9 cellular contexts compared by ENCODE assay signal in genomic region chr10:69328346-69328687, GRCh38. TPM values are rescaled to one million over a fixed set of nuclear protein-coding genes. Genes with fewer than 3 reads are reported as not detected.
DNase-seq lines count a peak whose midpoint lies in the region; ATAC-seq, FAIRE-seq and TF ChIP-seq lines count a peak whose summit lies in the region.
"Had no signal": no experiment of that assay in that cellular context is flagged by ENCODE, and none has a peak within 500 bp of the region (broad histone marks: within the 10 kb centered on the region; RNA-seq: fewer than 3 reads in every experiment).

No MANE protein-coding gene starts in this region.

- no peaks in the 10 kb centered on the region for H3K9me1 ChIP-seq in endothelial cell of umbilical vein (replicated peaks; ENCODE audit: control insufficient read depth, extremely low read depth, insufficient read depth, low read length)

- H3K27me3 ChIP-seq in HUES48 (ENCODE audit: control insufficient read depth, insufficient read depth, low read length): no peaks in the 10 kb centered on the region
- H3K27me3 ChIP-seq in endothelial cell of umbilical vein (ENCODE audit: control insufficient read depth in 2 of 2, insufficient read depth in 2 of 2, low read length in 2 of 2): no peaks in the 10 kb centered on the region
- H3K27me3 ChIP-seq in rectal smooth muscle tissue (ENCODE audit: control insufficient read depth, insufficient read depth, low read length): no peaks in the 10 kb centered on the region

- TF ChIP-seq POLR2A in endothelial cell of umbilical vein (IDR thresholded peaks at IDR 0.05; ENCODE audit: low read depth, low read length): no peak

- no peaks in the 10 kb centered on the region; the same call in 1 of the 2 replicates for H3K36me3 ChIP-seq in HUES48 (ENCODE audit: control insufficient read depth, insufficient read depth, low read length)
- H3K36me3 ChIP-seq in endothelial cell of umbilical vein (ENCODE audit: control insufficient read depth in 2 of 2, extremely low read depth in 1 of 2, insufficient read depth in 2 of 2, low read length in 2 of 2): no peaks in the 10 kb centered on the region
- no peaks in the 10 kb centered on the region for H3K36me3 ChIP-seq in rectal smooth muscle tissue (ENCODE audit: control insufficient read depth, insufficient read depth, low read length)

- TF ChIP-seq CTCF in endothelial cell of umbilical vein (IDR thresholded peaks at IDR 0.05; ENCODE audit: extremely low read depth in 1 of 2, insufficient read depth in 1 of 2, low read depth in 1 of 2, low read length in 2 of 2) (no peak), progenitor cell of endocrine pancreas (IDR thresholded peaks at IDR 0.05; ENCODE audit: unreplicated experiment) (no peak)

- CTCF ChIA-PET in endothelial cell of umbilical vein (lab: Charles Lee): interaction anchor here (0.5 to 2.0 kb wide), 5 partner anchors 8 to 89 kb away, joined by 3 to 5 read pairs (median 3); no protein-coding TSS in a partner anchor

- no peaks in the 10 kb centered on the region for H4K20me1 ChIP-seq in endothelial cell of umbilical vein (replicated peaks; ENCODE audit: control insufficient read depth, extremely low read depth, insufficient read depth, low read length)

- dilution Hi-C loops in endothelial cell of umbilical vein (cut with MboI; ENCODE audit: extremely low pct_ligation_motif_present, low sequenced_read_pairs): no loop called here

- H3K9me3 ChIP-seq in HUES48 (ENCODE audit: control insufficient read depth, insufficient read depth, low read length) (no peaks in the 10 kb centered on the region), endothelial cell of umbilical vein (replicated peaks; ENCODE audit: control insufficient read depth, insufficient read depth, low read length) (no peaks in the 10 kb centered on the region)

- H3K4me3 ChIP-seq in HUES48 (ENCODE audit: low read depth, low read length) (no peak overlapping the region), endothelial cell of umbilical vein (replicated peaks in 1 of 3; ENCODE audit: insufficient read depth in 1 of 3, low read depth in 1 of 3, low read length in 3 of 3) (no peak overlapping the region), rectal smooth muscle tissue (ENCODE audit: low read length) (peak overlapping the region; percentile 63)

- no peaks in the 10 kb centered on the region for H3K36me3 Mint-ChIP-seq in progenitor cell of endocrine pancreas (ENCODE audit: insufficient read depth)

- no peaks in the 10 kb centered on the region for H3K9me3 Mint-ChIP-seq in progenitor cell of endocrine pancreas (ENCODE audit: low read depth)

- peak; percentile 14 for ATAC-seq in GM18867 (IDR thresholded peaks at IDR 0.05; ENCODE audit: unreplicated experiment)
- ATAC-seq in GM21737 (IDR thresholded peaks at IDR 0.05; ENCODE audit: unreplicated experiment): no peak
- no peak for ATAC-seq in HG03342 (IDR thresholded peaks at IDR 0.05; ENCODE audit: unreplicated experiment)

- no TSS peak for BruUV-seq in endothelial cell of umbilical vein (replicated peaks; lab: Mats Ljungman, UMichigan)

- H3K4me3 Mint-ChIP-seq in progenitor cell of endocrine pancreas (ENCODE audit: low read depth): no peak overlapping the region

- H3K27ac Mint-ChIP-seq in progenitor cell of endocrine pancreas: no peak overlapping the region

- H3K79me2 ChIP-seq in endothelial cell of umbilical vein (ENCODE audit: control insufficient read depth, insufficient read depth, low read length): peaks cover 90% of the 10 kb centered on the region

- H3K4me1 Mint-ChIP-seq in progenitor cell of endocrine pancreas (ENCODE audit: low read depth): peaks cover 15% of the 10 kb centered on the region

- DNase-seq in endothelial cell of umbilical vein (ENCODE audit: low read depth, low spot score) (no peak), progenitor cell of endocrine pancreas (ENCODE audit: low spot score, unreplicated experiment) (no peak)
- DNase-seq in activated CD4-positive, alpha-beta T cell treated with anti-CD3 and anti-CD28 coated beads, Interleukin-2, amount 50 U/mL, for 1 hour: no peak

- intact Hi-C loops in endothelial cell of umbilical vein (cut with micrococcal nuclease): loop anchor here (2.0 kb wide), 1 partner anchor 50 kb away; no protein-coding TSS in a partner anchor

- no peak overlapping the region for H2AFZ ChIP-seq in endothelial cell of umbilical vein (ENCODE audit: low read depth, low read length)

- H3K4me1 ChIP-seq in HUES48 (ENCODE audit: control insufficient read depth, insufficient read depth, low read length): peaks cover 76% of the 10 kb centered on the region
- peaks cover 22% of the 10 kb centered on the region for H3K4me1 ChIP-seq in endothelial cell of umbilical vein (ENCODE audit: control insufficient read depth, extremely low read depth, insufficient read depth, low read length)
- peaks cover 21% of the 10 kb centered on the region for H3K4me1 ChIP-seq in rectal smooth muscle tissue (ENCODE audit: control insufficient read depth, insufficient read depth, low read length)

- H3K27ac ChIP-seq in HUES48 (ENCODE audit: low read depth, low read length): peak overlapping the region; percentile 21
- no peak overlapping the region for H3K27ac ChIP-seq in endothelial cell of umbilical vein (ENCODE audit: insufficient read depth, low read depth, low read length)
- peak overlapping the region; percentile 94 for H3K27ac ChIP-seq in rectal smooth muscle tissue (ENCODE audit: low read depth, low read length)

- no peak for FAIRE-seq in endothelial cell of umbilical vein (lab: Jason Lieb, UNC)
- FAIRE-seq: TTC549 had no signal

- H3K4me2 ChIP-seq in endothelial cell of umbilical vein (ENCODE audit: insufficient read depth, low read length): peak overlapping the region; percentile 73

- H3K9ac ChIP-seq in HUES48 (ENCODE audit: low read depth, low read length) (peak overlapping the region; percentile 58; the same call in 1 of the 2 replicates), endothelial cell of umbilical vein (replicated peaks; ENCODE audit: extremely low read depth, insufficient read depth, low read length) (no peak overlapping the region), rectal smooth muscle tissue (ENCODE audit: low read length) (no peak overlapping the region)

- peaks cover 21% of the 10 kb centered on the region for H3K27me3 Mint-ChIP-seq in progenitor cell of endocrine pancreas

- POLR2A ChIA-PET in endothelial cell of umbilical vein (lab: Charles Lee): interaction anchor here (0.6 to 1.2 kb wide), 3 partner anchors 9 to 183 kb away, joined by 3 to 5 read pairs (median 4); no protein-coding TSS in a partner anchor

TF ChIP-seq in endothelial cell of umbilical vein, 7 proteins besides CTCF, POLR2A, EP300 and RAD21:
- no peak for TF ChIP-seq EZH2 (IDR thresholded peaks at IDR 0.05; ENCODE audit: borderline replicate concordance, low read depth, low read length, severe bottlenecking)
- TF ChIP-seq MYC (IDR thresholded peaks at IDR 0.05; ENCODE audit: low read depth, low read length): no peak
- no peak for TF ChIP-seq FOS (IDR thresholded peaks at IDR 0.05; ENCODE audit: borderline replicate concordance, insufficient read depth, low read length)
- TF ChIP-seq, protein P1, sequence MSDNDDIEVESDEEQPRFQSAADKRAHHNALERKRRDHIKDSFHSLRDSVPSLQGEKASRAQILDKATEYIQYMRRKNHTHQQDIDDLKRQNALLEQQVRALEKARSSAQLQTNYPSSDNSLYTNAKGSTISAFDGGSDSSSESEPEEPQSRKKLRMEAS (IDR thresholded peaks at IDR 0.05; ENCODE audit: insufficient read depth, insufficient read length): no peak

RNA-seq across cellular contexts. Expression of gene HK1, which starts 50.0 kb away (rescaled TPM):
- total RNA-seq in endothelial cell of umbilical vein: 120 and 121 TPM in 2 replicates
- polyA plus RNA-seq in endothelial cell of umbilical vein: 35.9 and 50.8 TPM in 2 replicates
- polyA plus RNA-seq in endothelial cell of umbilical vein (2011; cell fraction: cytosol; rRNA removed): 44.9 and 54.6 TPM in 2 replicates
- 54.9 and 58.1 TPM in 2 replicates for polyA plus RNA-seq in endothelial cell of umbilical vein (2011; cell fraction: nucleus; rRNA removed)
- 120 TPM in 2 replicates for polyA plus RNA-seq in endothelial cell of umbilical vein (2012)
- polyA minus RNA-seq in endothelial cell of umbilical vein: 97.6 and 101 TPM in 2 replicates
- 3.4 TPM for polyA minus RNA-seq in endothelial cell of umbilical vein (2011; cell fraction: cytosol; rRNA and poly(A)+ RNA removed)
- polyA minus RNA-seq in endothelial cell of umbilical vein (2011; cell fraction: nucleus; rRNA and poly(A)+ RNA removed): 25.6 and 26.7 TPM in 2 replicates
- total RNA-seq in progenitor cell of endocrine pancreas: 32.5 and 35.6 TPM in 2 replicates
